In genomic region chr9:5193345-5193744, GRCh38 we compare ENCODE assay signal across 34 cellular contexts. TPM values are rescaled to one million over a fixed set of nuclear protein-coding genes. Genes with fewer than 3 reads are reported as not detected.
"Had no signal": no experiment of that assay in that cellular context is flagged by ENCODE, and none has a peak within 500 bp of the region (broad histone marks: within the 10 kb centered on the region; RNA-seq: fewer than 3 reads in every experiment).

No MANE protein-coding gene starts in this region.

- DNase-seq: Karpas-422, MM.1S, MV-4-11, NCI-H1092, NCI-H1105, NCI-H1417 treated with DMSO at 0.1 percent for 48 hours, NCI-H1436 treated with DMSO at 0.1 percent for 48 hours, NCI-H1694 treated with DMSO at 0.1 percent for 48 hours, NCI-H187 treated with DMSO at 0.1 percent for 48 hours, NCI-H2029, NCI-H2171 treated with DMSO at 0.1 percent for 48 hours, NCI-H2227 treated with DMSO at 0.1 percent for 48 hours, NCI-H345, NCI-H446, NCI-H510A treated with DMSO at 0.1 percent for 48 hours, NCI-H524 treated with DMSO at 0.1 percent for 48 hours, NCI-H526 treated with DMSO at 0.1 percent for 48 hours, NCI-H774, PC-9, SHP77, SIG-M5, SJCRH30 had no signal

- H3K4me2 ChIP-seq: PC-9 had no signal

- H3K27me3 ChIP-seq: SJCRH30 had no signal

- H3K27ac ChIP-seq: PC-9, RWPE1, SJCRH30, SK-N-MC had no signal

- H3K9me3 ChIP-seq: SJCRH30 had no signal

- H3K4me1 ChIP-seq: SJCRH30 had no signal

- H2AFZ ChIP-seq: PC-9 had no signal

- FAIRE-seq: RCC 7860 had no signal

- ATAC-seq: Panc1, Right ventricle myocardium inferior, SK-N-SH treated with all-trans-retinoic acid at 6 μM for 48 hours had no signal

- H3K36me3 ChIP-seq: SJCRH30 had no signal

- H3K4me3 ChIP-seq: PC-9, SJCRH30, SK-N-MC had no signal

RNA-seq across cellular contexts. Expression of gene INSL6, which starts 7.9 kb away (rescaled TPM):
- total RNA-seq: LHCN-M2, MCF 10A, NCI-H460, OCI-LY7, PC-9, Right ventricle myocardium inferior, RPMI7951, SJCRH30, SK-MEL-5 had no signal

RNA-seq across cellular contexts. Expression of gene INSL4, which starts 37.9 kb away (rescaled TPM):
- total RNA-seq: LHCN-M2, MCF 10A, OCI-LY7, PC-9, Right ventricle myocardium inferior, RPMI7951, SJCRH30 had no signal
